1 cellular context compared by ENCODE assay signal in genomic region chr6:112205521-112206458, GRCh38.
A peak's percentile ranks its signal among the peaks of the same experiment; 100 is the strongest.
TF ChIP-seq lines count a peak whose summit lies in the region.

No MANE protein-coding gene starts in this region.

TF ChIP-seq in endothelial cell of umbilical vein, 7 proteins besides CTCF, POLR2A, EP300 and RAD21:
- peak; percentile 52 for TF ChIP-seq GATA2 (IDR thresholded peaks at IDR 0.05; ENCODE audit: insufficient read depth, insufficient read length, low read depth, low read length)
- TF ChIP-seq, protein P1, sequence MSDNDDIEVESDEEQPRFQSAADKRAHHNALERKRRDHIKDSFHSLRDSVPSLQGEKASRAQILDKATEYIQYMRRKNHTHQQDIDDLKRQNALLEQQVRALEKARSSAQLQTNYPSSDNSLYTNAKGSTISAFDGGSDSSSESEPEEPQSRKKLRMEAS (IDR thresholded peaks at IDR 0.05; ENCODE audit: insufficient read depth, insufficient read length), result peak; percentile 16
- TF ChIP-seq JUN (IDR thresholded peaks at IDR 0.05; ENCODE audit: borderline replicate concordance, insufficient read depth, insufficient read length, low read depth), result peak; percentile 59
- TF ChIP-seq MYC (IDR thresholded peaks at IDR 0.05; ENCODE audit: low read depth, low read length), result no peak
- TF ChIP-seq EZH2 (IDR thresholded peaks at IDR 0.05; ENCODE audit: borderline replicate concordance, low read depth, low read length, severe bottlenecking), result no peak
- peak; percentile 58 for TF ChIP-seq POLR2AphosphoS5 (IDR thresholded peaks at IDR 0.05; ENCODE audit: insufficient read depth, low read depth, low read length)
- TF ChIP-seq FOS (IDR thresholded peaks at IDR 0.05; ENCODE audit: borderline replicate concordance, insufficient read depth, low read length), result peak; percentile 55
